In the genomic region with DNA sequence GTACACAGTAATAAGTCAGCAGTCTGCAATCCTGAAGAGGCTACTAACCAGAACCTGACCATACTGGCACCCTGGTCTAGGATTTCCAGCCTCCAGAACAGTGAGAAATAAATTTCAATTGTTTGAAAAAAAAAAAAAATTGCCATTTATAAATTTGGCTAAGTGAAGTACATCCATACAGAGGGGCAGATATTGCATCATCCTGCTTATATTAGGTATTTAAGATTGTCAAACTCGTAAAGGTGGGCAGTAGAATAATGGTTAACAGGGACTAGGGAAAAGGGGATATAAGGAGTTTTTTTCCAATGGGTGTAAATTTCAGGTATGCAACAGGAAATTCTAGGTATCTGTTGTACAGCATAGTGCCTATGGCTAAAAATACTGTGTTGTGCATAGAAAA, we compare ENCODE assay signal across 3 cellular contexts.
A peak's percentile ranks its signal among the peaks of the same experiment; 100 is the strongest.
TF ChIP-seq lines count a peak whose summit lies in the region.

No MANE protein-coding gene starts in this region.

TF ChIP-seq in HCT116, 20 proteins besides CTCF, POLR2A, EP300 and RAD21:
- no peak for TF ChIP-seq JUND (IDR thresholded peaks at IDR 0.05)
- TF ChIP-seq ZFX (IDR thresholded peaks at IDR 0.05), result no peak
- no peak for TF ChIP-seq CBX3 (IDR thresholded peaks at IDR 0.05; ENCODE audit: low read depth)
- TF ChIP-seq EZH2phosphoT487 (IDR thresholded peaks at IDR 0.05; ENCODE audit: borderline replicate concordance), result no peak
- no peak for TF ChIP-seq ELF1 (IDR thresholded peaks at IDR 0.05; ENCODE audit: borderline replicate concordance, low read depth)
- TF ChIP-seq, protein P1, sequence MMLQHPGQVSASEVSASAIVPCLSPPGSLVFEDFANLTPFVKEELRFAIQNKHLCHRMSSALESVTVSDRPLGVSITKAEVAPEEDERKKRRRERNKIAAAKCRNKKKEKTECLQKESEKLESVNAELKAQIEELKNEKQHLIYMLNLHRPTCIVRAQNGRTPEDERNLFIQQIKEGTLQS (IDR thresholded peaks at IDR 0.05), result no peak
- TF ChIP-seq EGR1 (IDR thresholded peaks at IDR 0.05; ENCODE audit: low read depth), result no peak
- TF ChIP-seq FOSL1 (IDR thresholded peaks at IDR 0.05; ENCODE audit: low read depth), result no peak
- TF ChIP-seq YY1 (IDR thresholded peaks at IDR 0.05; ENCODE audit: extremely low read depth, insufficient replicate concordance, low read depth, low read length), result no peak
- TF ChIP-seq EZH2 (IDR thresholded peaks at IDR 0.05), result no peak
- TF ChIP-seq ZBTB33 (IDR thresholded peaks at IDR 0.05; ENCODE audit: extremely low read depth, insufficient replicate concordance, low read length), result no peak

TF ChIP-seq in IMR-90, 13 proteins besides CTCF, POLR2A, EP300 and RAD21:
- TF ChIP-seq CEBPB (IDR thresholded peaks at IDR 0.05; ENCODE audit: low read depth, low read length), result peak; percentile 53
- no peak for TF ChIP-seq CHD1 (IDR thresholded peaks at IDR 0.05; ENCODE audit: low read depth, low read length)

TF ChIP-seq in K562, 482 proteins besides CTCF, POLR2A, EP300 and RAD21:
- TF ChIP-seq ZHX1 (conservative IDR thresholded peaks at IDR 0.05; ENCODE audit: low read length) (no peak), RNF2 (IDR thresholded peaks at IDR 0.05) (no peak), CEBPG (CRISPR knock-in tag; IDR thresholded peaks at IDR 0.05) (no peak), CEBPG (tag; conservative IDR thresholded peaks at IDR 0.05 in 1 of 2, IDR thresholded peaks at IDR 0.05 in 1 of 2) (peak in 1 of 2 experiments; percentile 77; a peak in 3 of 4 replicates), ZSCAN32 (CRISPR knock-in tag; IDR thresholded peaks at IDR 0.05) (0 out of 2 replicates have a peak, but pooled peaks have one; percentile 62), CEBPB (tag; IDR thresholded peaks at IDR 0.05) (0 out of 2 replicates have a peak, but pooled peaks have one; percentile 17)
- TF ChIP-seq, protein P2, sequence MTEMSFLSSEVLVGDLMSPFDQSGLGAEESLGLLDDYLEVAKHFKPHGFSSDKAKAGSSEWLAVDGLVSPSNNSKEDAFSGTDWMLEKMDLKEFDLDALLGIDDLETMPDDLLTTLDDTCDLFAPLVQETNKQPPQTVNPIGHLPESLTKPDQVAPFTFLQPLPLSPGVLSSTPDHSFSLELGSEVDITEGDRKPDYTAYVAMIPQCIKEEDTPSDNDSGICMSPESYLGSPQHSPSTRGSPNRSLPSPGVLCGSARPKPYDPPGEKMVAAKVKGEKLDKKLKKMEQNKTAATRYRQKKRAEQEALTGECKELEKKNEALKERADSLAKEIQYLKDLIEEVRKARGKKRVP (CRISPR knock-in tag; IDR thresholded peaks at IDR 0.05), result peak; percentile 56; the same call in 1 of the 2 replicates
- TF ChIP-seq, protein P1 (IDR thresholded peaks at IDR 0.05), result peak; percentile 41; the same call in 1 of the 2 replicates
- TF ChIP-seq, protein P1 (CRISPR knock-in tag; conservative IDR thresholded peaks at IDR 0.05), result no peak
